Comparison of ENCODE assay signal across 14 cellular contexts in genomic region chr6:15331143-15331542, GRCh38.
DNase-seq lines count a peak whose midpoint lies in the region; ATAC-seq, FAIRE-seq and TF ChIP-seq lines count a peak whose summit lies in the region.
"Had no signal": no experiment of that assay in that cellular context is flagged by ENCODE, and none has a peak within 500 bp of the region (broad histone marks: within the 10 kb centered on the region; RNA-seq: fewer than 3 reads in every experiment).

No MANE protein-coding gene starts in this region.

- H3K9ac ChIP-seq in BLaER1 (no peak overlapping the region), HepG2 (ENCODE audit: insufficient read depth, low read depth, low read length) (no peak overlapping the region)

- H4K20me1 ChIP-seq in BLaER1, result peaks cover 100% of the 10 kb centered on the region
- H4K20me1 ChIP-seq in HepG2 (ENCODE audit: insufficient read depth, low read length), result no peaks in the 10 kb centered on the region; the same call in 1 of the 2 replicates

- H3K4me3 ChIP-seq in BLaER1 (no peak overlapping the region), HepG2 (replicated peaks in 1 of 3; ENCODE audit: insufficient read depth in 1 of 3, low read depth in 2 of 3, low read length in 3 of 3) (no peak overlapping the region), spleen (no peak overlapping the region), vagina (no peak overlapping the region)
- H3K4me3 ChIP-seq: cardiac muscle cell, upper lobe of left lung had no signal

- in situ Hi-C loops in HepG2 (cut with HindIII; ENCODE audit: extremely low pct_ligation_motif_present, low pct_unique_long_range_greater_than_20kb), result no loop called here

- peak overlapping the region; percentile 86 for H3K27ac Mint-ChIP-seq in activated CD8-positive, alpha-beta T cell treated with anti-CD3 and anti-CD28 coated beads for 36 hours

- DNase-seq in GM19239 (ENCODE audit: insufficient read length, low spot score) (no peak), HepG2 (ENCODE audit: low spot score) (peak; percentile 49), urothelium cell line (ENCODE audit: low spot score) (no peak), spleen (no peak), Ammon's horn (ENCODE audit: low spot score) (no peak), vagina (ENCODE audit: extremely low spot score in 2 of 2) (no peak)
- DNase-seq in activated CD8-positive, alpha-beta T cell treated with anti-CD3 and anti-CD28 coated beads for 36 hours, result no peak
- DNase-seq: activated CD4-positive, alpha-beta T cell treated with anti-CD3 and anti-CD28 coated beads, Interleukin-2, amount 50 U/mL, for 1 hour; head of caudate nucleus; NCI-H1092; stimulated activated CD4-positive, alpha-beta T cell treated with anti-CD3 and anti-CD28 coated beads, Interleukin-4, amount 100 ng/mL, for 1 hour had no signal

- TF ChIP-seq EP300 in HepG2 (IDR thresholded peaks at IDR 0.05; ENCODE audit: low read depth in 2 of 2, low read length in 2 of 2) (0 out of 4 replicates have a peak, but pooled peaks of 1 of the 2 experiments have one; percentile 10), HepG2 (CRISPR knock-in tag; IDR thresholded peaks at IDR 0.05; ENCODE audit: borderline replicate concordance) (no peak)

- TF ChIP-seq POLR2A in HepG2 (IDR thresholded peaks at IDR 0.05; ENCODE audit: insufficient read depth in 1 of 2, low read depth in 2 of 2, low read length in 2 of 2) (no peak), spleen (IDR thresholded peaks at IDR 0.05) (no peak), vagina (IDR thresholded peaks at IDR 0.05) (no peak)

- peak; percentile 54 for FAIRE-seq in GM19239 (lab: Jason Lieb, UNC)
- FAIRE-seq in HepG2 (lab: Jason Lieb, UNC), result no peak
- FAIRE-seq in urothelium cell line (lab: Jason Lieb, UNC), result no peak

- H2AFZ ChIP-seq in HepG2 (ENCODE audit: low read length), result no peak overlapping the region

- TF ChIP-seq CTCF in activated CD8-positive, alpha-beta T cell treated with anti-CD3 and anti-CD28 coated beads for 36 hours (IDR thresholded peaks at IDR 0.05), result no peak
- TF ChIP-seq CTCF in HepG2 (CRISPR knock-in tag; IDR thresholded peaks at IDR 0.05) (no peak), spleen (IDR thresholded peaks at IDR 0.05 in 8 of 11, conservative IDR thresholded peaks at IDR 0.05 in 3 of 11) (no peak), vagina (IDR thresholded peaks at IDR 0.05) (no peak)

- ATAC-seq in activated CD8-positive, alpha-beta T cell treated with anti-CD3 and anti-CD28 coated beads for 36 hours, result peak; percentile 33
- peak; percentile 80 for ATAC-seq in HepG2

- POLR2A ChIA-PET in activated CD8-positive, alpha-beta T cell treated with anti-CD3 and anti-CD28 coated beads for 36 hours (lab: Charles Lee), result interaction anchor here (0.5 to 0.6 kb wide), 2 partner anchors 12 to 190 kb away, joined by 3 to 4 read pairs; no protein-coding TSS in a partner anchor
- POLR2A ChIA-PET in HepG2 (lab: Yijun Ruan, JAX), result no interaction called here

- intact Hi-C loops in activated CD8-positive, alpha-beta T cell treated with anti-CD3 and anti-CD28 coated beads for 36 hours (cut with micrococcal nuclease), result no loop called here
- intact Hi-C loops in HepG2 (cut with micrococcal nuclease; ENCODE audit: unreplicated experiment) (no loop called here), spleen (cut with DNase I; ENCODE audit: low total_unique reads) (no loop called here), vagina (cut with DNase I) (no loop called here)

- peak overlapping the region; percentile 43 for H3K4me3 Mint-ChIP-seq in activated CD8-positive, alpha-beta T cell treated with anti-CD3 and anti-CD28 coated beads for 36 hours

- BruUV-seq in HepG2 (replicated peaks; lab: Mats Ljungman, UMichigan), result no TSS peak

- TF ChIP-seq RAD21 in HepG2 (CRISPR knock-in tag; IDR thresholded peaks at IDR 0.05), result no peak

- H3K4me2 ChIP-seq in BLaER1 (peak overlapping the region; percentile 74), HepG2 (ENCODE audit: low read depth, low read length) (no peak overlapping the region)

- H3K27ac ChIP-seq in BLaER1 (no peak overlapping the region), HepG2 (ENCODE audit: extremely low read length, insufficient read depth, low read length) (no peak overlapping the region), spleen (peak overlapping the region in 1 of 8 donors; percentile 38), vagina (no peak overlapping the region)
- H3K27ac ChIP-seq: cardiac muscle cell, upper lobe of left lung had no signal

- H3K27me3 ChIP-seq in BLaER1, result no peaks in the 10 kb centered on the region
- no peaks in the 10 kb centered on the region for H3K27me3 ChIP-seq in HepG2 (ENCODE audit: control insufficient read depth in 1 of 2, insufficient read depth in 2 of 2, low read length in 2 of 2)
- no peaks in the 10 kb centered on the region for H3K27me3 ChIP-seq in spleen (replicated peaks in 1 of 7)
- H3K27me3 ChIP-seq in vagina, result no peaks in the 10 kb centered on the region
- H3K27me3 ChIP-seq: cardiac muscle cell, upper lobe of left lung had no signal

- no peaks in the 10 kb centered on the region for H3K9me3 Mint-ChIP-seq in activated CD8-positive, alpha-beta T cell treated with anti-CD3 and anti-CD28 coated beads for 36 hours

- H3K79me2 ChIP-seq in HepG2 (ENCODE audit: insufficient read depth, low read length), result peaks cover 55% of the 10 kb centered on the region

- H3K9me3 ChIP-seq in BLaER1 (no peaks in the 10 kb centered on the region), HepG2 (ENCODE audit: low read length) (no peaks in the 10 kb centered on the region), spleen (no peaks in the 10 kb centered on the region), vagina (no peaks in the 10 kb centered on the region)
- H3K9me3 ChIP-seq: upper lobe of left lung had no signal

- peaks cover 82% of the 10 kb centered on the region for H3K4me1 ChIP-seq in BLaER1
- peaks cover 23% of the 10 kb centered on the region for H3K4me1 ChIP-seq in HepG2 (ENCODE audit: insufficient read depth, low read length)
- H3K4me1 ChIP-seq in spleen, result peaks cover 29 to 100% (median 83%) of the 10 kb centered on the region in 6 donors
- H3K4me1 ChIP-seq in vagina, result peaks cover 37% of the 10 kb centered on the region

- H3K4me1 Mint-ChIP-seq in activated CD8-positive, alpha-beta T cell treated with anti-CD3 and anti-CD28 coated beads for 36 hours (ENCODE audit: low read depth), result peaks cover 85% of the 10 kb centered on the region

- H3K36me3 ChIP-seq in BLaER1 (peaks cover 7% of the 10 kb centered on the region; the same call in 1 of the 2 replicates), HepG2 (replicated peaks in 1 of 2; ENCODE audit: control insufficient read depth in 1 of 2, insufficient read depth in 2 of 2, low read length in 2 of 2) (no peaks in the 10 kb centered on the region), spleen (no peaks in the 10 kb centered on the region), vagina (no peaks in the 10 kb centered on the region)
- H3K36me3 ChIP-seq: cardiac muscle cell, upper lobe of left lung had no signal

- no peaks in the 10 kb centered on the region for H3K27me3 Mint-ChIP-seq in activated CD8-positive, alpha-beta T cell treated with anti-CD3 and anti-CD28 coated beads for 36 hours

- CTCF ChIA-PET in activated CD8-positive, alpha-beta T cell treated with anti-CD3 and anti-CD28 coated beads for 36 hours (lab: Charles Lee), result interaction anchor here (1.0 to 1.8 kb wide), 3 partner anchors 13 to 82 kb away, joined by 3 to 5 read pairs (median 3); no protein-coding TSS in a partner anchor
- CTCF ChIA-PET in HepG2 (lab: Yijun Ruan, JAX; ENCODE audit: low intra/inter-chr PET ratio, low total read pairs), result no interaction called here

- peaks cover 5% of the 10 kb centered on the region for H3K36me3 Mint-ChIP-seq in activated CD8-positive, alpha-beta T cell treated with anti-CD3 and anti-CD28 coated beads for 36 hours (ENCODE audit: low read depth)

TF ChIP-seq in HepG2, 621 proteins besides CTCF, POLR2A, EP300 and RAD21 (continues in another document):
- TF ChIP-seq RXRB (CRISPR knock-in tag; IDR thresholded peaks at IDR 0.05; ENCODE audit: borderline replicate concordance), result peak; percentile 61; the same call in 1 of the 2 replicates
- peak; percentile 20; the same call in 1 of the 2 replicates for TF ChIP-seq HNF4A (CRISPR knock-in tag; IDR thresholded peaks at IDR 0.05)
- TF ChIP-seq ZFP41 (CRISPR knock-in tag; IDR thresholded peaks at IDR 0.05; ENCODE audit: borderline replicate concordance), result no peak
- TF ChIP-seq, protein P1, sequence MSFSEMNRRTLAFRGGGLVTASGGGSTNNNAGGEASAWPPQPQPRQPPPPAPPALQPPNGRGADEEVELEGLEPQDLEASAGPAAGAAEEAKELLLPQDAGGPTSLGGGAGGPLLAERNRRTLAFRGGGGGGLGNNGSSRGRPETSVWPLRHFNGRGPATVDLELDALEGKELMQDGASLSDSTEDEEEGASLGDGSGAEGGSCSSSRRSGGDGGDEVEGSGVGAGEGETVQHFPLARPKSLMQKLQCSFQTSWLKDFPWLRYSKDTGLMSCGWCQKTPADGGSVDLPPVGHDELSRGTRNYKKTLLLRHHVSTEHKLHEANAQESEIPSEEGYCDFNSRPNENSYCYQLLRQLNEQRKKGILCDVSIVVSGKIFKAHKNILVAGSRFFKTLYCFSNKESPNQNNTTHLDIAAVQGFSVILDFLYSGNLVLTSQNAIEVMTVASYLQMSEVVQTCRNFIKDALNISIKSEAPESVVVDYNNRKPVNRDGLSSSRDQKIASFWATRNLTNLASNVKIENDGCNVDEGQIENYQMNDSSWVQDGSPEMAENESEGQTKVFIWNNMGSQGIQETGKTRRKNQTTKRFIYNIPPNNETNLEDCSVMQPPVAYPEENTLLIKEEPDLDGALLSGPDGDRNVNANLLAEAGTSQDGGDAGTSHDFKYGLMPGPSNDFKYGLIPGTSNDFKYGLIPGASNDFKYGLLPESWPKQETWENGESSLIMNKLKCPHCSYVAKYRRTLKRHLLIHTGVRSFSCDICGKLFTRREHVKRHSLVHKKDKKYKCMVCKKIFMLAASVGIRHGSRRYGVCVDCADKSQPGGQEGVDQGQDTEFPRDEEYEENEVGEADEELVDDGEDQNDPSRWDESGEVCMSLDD (CRISPR knock-in tag; IDR thresholded peaks at IDR 0.05; ENCODE audit: borderline replicate concordance), result no peak
- TF ChIP-seq MAFK (conservative IDR thresholded peaks at IDR 0.05 in 1 of 2, IDR thresholded peaks at IDR 0.05 in 1 of 2; ENCODE audit: low read length in 2 of 2), result no peak
